ENCODE assay signal across 22 cellular contexts in the genomic region with DNA sequence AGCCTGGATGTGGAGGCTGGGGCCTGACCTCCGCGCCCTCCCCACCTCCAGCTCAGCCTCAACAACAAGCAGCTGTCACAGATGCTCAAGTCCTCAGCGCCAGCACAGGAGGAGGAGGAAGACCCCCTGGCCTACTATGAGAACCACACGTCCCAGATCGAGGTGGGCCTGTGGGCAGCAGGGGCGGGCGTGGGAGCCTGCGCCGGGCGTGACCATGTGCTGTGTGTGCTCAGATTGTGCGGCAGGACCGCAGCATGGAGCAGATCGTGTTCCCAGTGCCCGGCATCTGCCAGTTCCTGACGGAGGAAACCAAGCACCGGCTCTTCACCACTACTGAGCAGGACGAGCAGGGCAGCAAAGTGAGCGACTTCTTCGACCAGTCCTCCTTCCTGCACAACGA. TPM values are rescaled to one million over a fixed set of nuclear protein-coding genes. Genes with fewer than 3 reads are reported as not detected.
"Had no signal": no experiment of that assay in that cellular context is flagged by ENCODE, and none has a peak within 500 bp of the region (broad histone marks: within the 10 kb centered on the region; RNA-seq: fewer than 3 reads in every experiment).

No MANE protein-coding gene starts in this region.

- H3K27ac ChIP-seq: dorsolateral prefrontal cortex, heart left ventricle, lower lobe of right lung, spleen had no signal

- H3K4me3 ChIP-seq: dorsolateral prefrontal cortex, heart left ventricle, lower lobe of right lung, spleen had no signal

- FAIRE-seq: frontal cortex had no signal

- H3K4me3 Mint-ChIP-seq: nephron had no signal

- DNase-seq: cortex of kidney; dorsolateral prefrontal cortex; effector CD8-positive, alpha-beta T cell; hippocampal formation; kidney glomerular epithelial cell; mesenchymal stem cell; midbrain; spleen; stimulated activated CD4-positive, alpha-beta T cell treated with anti-CD3 and anti-CD28 coated beads, Interleukin-15, amount 100 ng/mL, for 24 hours; stimulated activated CD4-positive, alpha-beta T cell treated with anti-CD3 and anti-CD28 coated beads, Interleukin-1b, Interleukin-23, amount 100 ng/mL, for 48 hours; stimulated activated CD4-positive, alpha-beta T cell treated with anti-CD3 and anti-CD28 coated beads, Interleukin-4, amount 100 ng/mL, for 24 hours; stimulated activated naive CD4-positive, alpha-beta T cell treated with Interleukin-2 at 50 U/mL for 16 hours; trophoblast cell had no signal

- H3K27ac Mint-ChIP-seq: nephron had no signal

- H3K9me3 ChIP-seq: heart left ventricle, lower lobe of right lung, spleen had no signal

- H3K9me3 Mint-ChIP-seq: nephron had no signal

- ATAC-seq: esophagus mucosa, heart left ventricle, left lobe of liver, lower lobe of right lung, sciatic nerve had no signal

- H3K27me3 ChIP-seq: dorsolateral prefrontal cortex, heart left ventricle, spleen had no signal

RNA-seq across cellular contexts. Expression of gene IP6K3, which starts 58.7 kb away (rescaled TPM):
- total RNA-seq: frontal cortex, glomerular endothelial cell, pulmonary artery endothelial cell had no signal
